In genomic region chr1:209675567-209676154, GRCh38 we compare ENCODE assay signal across 8 cellular contexts. TPM values are rescaled to one million over a fixed set of nuclear protein-coding genes. Genes with fewer than 3 reads are reported as not detected.
A peak's percentile ranks its signal among the peaks of the same experiment; 100 is the strongest.
DNase-seq lines count a peak whose midpoint lies in the region; ATAC-seq and TF ChIP-seq lines count a peak whose summit lies in the region.

No MANE protein-coding gene starts in this region.

- H3K4me3 Mint-ChIP-seq in Calu3 (ENCODE audit: low read depth, unreplicated experiment) = peak overlapping the region; percentile 80
- H3K4me3 Mint-ChIP-seq in dendritic cell treated with granulocyte-macrophage colony-stimulating factor and Interleukin-4, amounts not matched to agents 40 ng/mL and 50 ng/mL, for 4 days = peak overlapping the region; percentile 67

- H3K4me1 Mint-ChIP-seq in Calu3 (ENCODE audit: low read depth, unreplicated experiment) = peaks cover 53% of the 10 kb centered on the region
- peaks cover 63% of the 10 kb centered on the region for H3K4me1 Mint-ChIP-seq in dendritic cell treated with granulocyte-macrophage colony-stimulating factor and Interleukin-4, amounts not matched to agents 40 ng/mL and 50 ng/mL, for 4 days (ENCODE audit: low read depth)

- CTCF ChIA-PET in Calu3 (lab: Charles Lee) = interaction anchor here (0.7 to 4.8 kb wide), 5 partner anchors 10 to 1262 kb away, joined by 3 to 58 read pairs (median 4); partner anchors contain the start of gene LAMB3

- ATAC-seq in left lobe of liver = peak; percentile 31
- no peak for ATAC-seq in HG03097 (IDR thresholded peaks at IDR 0.05; ENCODE audit: low FRiP score, unreplicated experiment)

- H3K36me3 Mint-ChIP-seq in Calu3 (ENCODE audit: insufficient read depth, unreplicated experiment) = peaks cover 27% of the 10 kb centered on the region
- no peaks in the 10 kb centered on the region for H3K36me3 Mint-ChIP-seq in dendritic cell treated with granulocyte-macrophage colony-stimulating factor and Interleukin-4, amounts not matched to agents 40 ng/mL and 50 ng/mL, for 4 days (ENCODE audit: low read depth)

- intact Hi-C loops in Calu3 (cut with micrococcal nuclease; ENCODE audit: unreplicated experiment) (loop anchor here (10.0 kb wide), 1 partner anchor 1259 kb away; no protein-coding TSS in a partner anchor), stomach (cut with DNase I; ENCODE audit: low total_unique reads) (no loop called here)
- intact Hi-C loops in dendritic cell treated with granulocyte-macrophage colony-stimulating factor and Interleukin-4, amounts not matched to agents 40 ng/mL and 50 ng/mL, for 4 days (cut with micrococcal nuclease) = no loop called here

- peaks cover 0 to 7% (median 0%) of the 10 kb centered on the region in 3 donors for H3K27me3 ChIP-seq in stomach

- 2 to 8% (median 2%) methylated on average over 25 to 34 of the region's 34 CpGs for WGBS in stomach, 5 donors

- TF ChIP-seq CTCF in Calu3 (IDR thresholded peaks at IDR 0.05; ENCODE audit: unreplicated experiment) = no peak
- TF ChIP-seq CTCF in stomach (IDR thresholded peaks at IDR 0.05) = no peak

- H3K4me1 ChIP-seq in stomach = peaks cover 22 to 41% (median 33%) of the 10 kb centered on the region in 4 donors

- peak overlapping the region; percentile 49 to 74 (median 57) for H3K4me3 ChIP-seq in stomach

- no peaks in the 10 kb centered on the region for H3K9me3 ChIP-seq in stomach

- peak; percentile 26 for DNase-seq in Calu3
- peak; percentile 55 for DNase-seq in NCI-H510A treated with DMSO at 0.1 percent for 48 hours (lab: John Stamatoyannopoulos, UW)
- DNase-seq in left lobe of liver (ENCODE audit: low spot score) = peak; percentile 63
- peak; percentile 38 for DNase-seq in stomach
- DNase-seq in central memory CD4-positive, alpha-beta T cell = no peak
- no peak for DNase-seq in middle frontal gyrus (ENCODE audit: extremely low spot score, low spot score)

- no peaks in the 10 kb centered on the region for H3K36me3 ChIP-seq in stomach

- H3K27ac Mint-ChIP-seq in Calu3 (ENCODE audit: unreplicated experiment) = peak overlapping the region; percentile 57
- H3K27ac Mint-ChIP-seq in dendritic cell treated with granulocyte-macrophage colony-stimulating factor and Interleukin-4, amounts not matched to agents 40 ng/mL and 50 ng/mL, for 4 days = peak overlapping the region; percentile 42

- peaks cover 30% of the 10 kb centered on the region for H3K27me3 Mint-ChIP-seq in Calu3 (ENCODE audit: unreplicated experiment)
- peaks cover 60% of the 10 kb centered on the region for H3K27me3 Mint-ChIP-seq in dendritic cell treated with granulocyte-macrophage colony-stimulating factor and Interleukin-4, amounts not matched to agents 40 ng/mL and 50 ng/mL, for 4 days

- no peaks in the 10 kb centered on the region for H3K9me3 Mint-ChIP-seq in Calu3 (ENCODE audit: low read depth, unreplicated experiment)
- H3K9me3 Mint-ChIP-seq in dendritic cell treated with granulocyte-macrophage colony-stimulating factor and Interleukin-4, amounts not matched to agents 40 ng/mL and 50 ng/mL, for 4 days = no peaks in the 10 kb centered on the region

- peak overlapping the region; percentile 4 to 84 (median 76) for H3K27ac ChIP-seq in stomach

- TF ChIP-seq POLR2A in stomach (IDR thresholded peaks at IDR 0.05) = no peak

- BruUV-seq in Calu3 (replicated peaks; lab: Mats Ljungman, UMichigan) = TSS peak; percentile 93

- TF ChIP-seq EP300 in stomach (IDR thresholded peaks at IDR 0.05) = no peak

RNA-seq across cellular contexts. Expression of gene G0S2, which starts 0.4 kb away (rescaled TPM):
- 2.4 and 4.0 TPM in 2 replicates for total RNA-seq in Calu3 (2022)
- total RNA-seq in left lobe of liver = 75.0 TPM
- total RNA-seq in stomach = 10 to 100 TPM in 4 of 5 donors, not detected in 1; 11.0 to 75.2 (median 45.0) TPM
- polyA plus RNA-seq in stomach = 100 to 1,000 TPM in 1 of 3 donors, 10 to 100 TPM in 2; 48.7 to 227 (median 65.5) TPM

RNA-seq across cellular contexts. Expression of gene LAMB3, which starts 23.4 kb away (rescaled TPM):
- total RNA-seq in Calu3 (2022) (331 and 333 TPM in 2 replicates), left lobe of liver (7.8 TPM), stomach (100 to 1,000 TPM in 1 of 5 donors, 10 to 100 TPM in 4; 14.0 to 105 (median 63.4) TPM)
- polyA plus RNA-seq in stomach = 10 to 100 TPM; 12.8 to 46.8 (median 29.9) TPM

RNA-seq across cellular contexts. Expression of gene HSD11B1, which starts 29.0 kb away (rescaled TPM):
- total RNA-seq in Calu3 (2022) (0.59 TPM in 1 of 2 replicates, not detected in the other), left lobe of liver (479 TPM), stomach (1 to 10 TPM in 3 of 5 donors, not detected in 2; 2.0 to 2.9 (median 2.3) TPM)
- polyA plus RNA-seq in stomach = 10 to 100 TPM in 1 of 3 donors, 1 to 10 TPM in 2; 1.5 to 14.0 (median 4.7) TPM

Comparison
In these comparisons a context has a peak if more than half of its experiments do, and no peak if none do; other contexts are left out.
1. DNase-seq: peak in Calu3 (single experiment), NCI-H510A treated with DMSO at 0.1 percent for 48 hours (single experiment), left lobe of liver (single experiment) and stomach (single experiment); none in central memory CD4-positive, alpha-beta T cell (single experiment) and middle frontal gyrus (single experiment).
2. RNA of gene HSD11B1, which starts 29.0 kb away (total RNA-seq): 479 TPM in left lobe of liver (single experiment); 2.0 to 2.9 TPM in stomach and 0.59 TPM in Calu3; every median in the first group is over 100 times any median in the second.